In genomic region chr13:48192536-48192935, GRCh38 we compare ENCODE assay signal across 21 cellular contexts.
"Had no signal": no experiment of that assay in that cellular context is flagged by ENCODE, and none has a peak within 500 bp of the region (broad histone marks: within the 10 kb centered on the region; RNA-seq: fewer than 3 reads in every experiment).

No MANE protein-coding gene starts in this region.

- H2AFZ ChIP-seq: hepatocyte had no signal

- H3K27me3 ChIP-seq: hepatocyte, left lung, tibial artery had no signal

- H3K36me3 Mint-ChIP-seq: stimulated activated memory B cell treated with anti-CD40 and anti-IgM and Interleukin-4, amounts not matched to agents 10 μg/mL and 1 μg/mL and 100 μg/mL, for 72 hours; WTC11 had no signal

- H3K9me3 ChIP-seq: left lung, tibial artery had no signal

- H3K27ac Mint-ChIP-seq: activated CD8-positive, alpha-beta T cell treated with anti-CD3 and anti-CD28 coated beads, Interleukin-2, amount 10 ng/mL, durations not matched to agents 7 days and 5 days; stimulated activated memory B cell treated with anti-CD40 and anti-IgM and Interleukin-4, amounts not matched to agents 10 μg/mL and 1 μg/mL and 100 μg/mL, for 72 hours; WTC11 had no signal

- H3K36me3 ChIP-seq: left lung, tibial artery had no signal

- H3K4me2 ChIP-seq: hepatocyte had no signal

- H3K27ac ChIP-seq: hepatocyte, left lung, tibial artery had no signal

- H3K79me2 ChIP-seq: hepatocyte had no signal

- H3K4me3 ChIP-seq: hepatocyte, left lung, tibial artery had no signal

- DNase-seq: activated CD4-positive, alpha-beta T cell treated with anti-CD3 and anti-CD28 coated beads for 48 hours; activated CD8-positive, alpha-beta memory T cell treated with anti-CD3 and anti-CD28 coated beads, Interleukin-2, amount 50 U/mL, for 4 hours; activated CD8-positive, alpha-beta T cell treated with anti-CD3 and anti-CD28 coated beads, Interleukin-2, amount 10 ng/mL, durations not matched to agents 7 days and 5 days; activated gamma-delta T cell treated with Interleukin-2 at 50 U/mL for 16 hours; activated T-cell treated with anti-CD3 and anti-CD28 coated beads, Interleukin-2, amount 50 U/mL, for 48 hours; left lung; mammary epithelial cell; posterior cingulate gyrus; retina; stimulated activated CD4-positive, alpha-beta T cell treated with anti-CD3 and anti-CD28 coated beads, Interleukin-2, amount 100 ng/mL, for 48 hours; tibial artery had no signal

- ATAC-seq: activated CD8-positive, alpha-beta T cell treated with anti-CD3 and anti-CD28 coated beads, Interleukin-2, amount 10 ng/mL, durations not matched to agents 7 days and 5 days; esophagus mucosa; left lung; stimulated activated memory B cell treated with anti-CD40 and anti-IgM and Interleukin-4, amounts not matched to agents 10 μg/mL and 1 μg/mL and 100 μg/mL, for 72 hours; WTC11 had no signal

- FAIRE-seq: astrocyte, bronchial epithelial cell, colon, keratinocyte, TTC549, urothelium cell line had no signal

- H3K4me3 Mint-ChIP-seq: activated CD8-positive, alpha-beta T cell treated with anti-CD3 and anti-CD28 coated beads, Interleukin-2, amount 10 ng/mL, durations not matched to agents 7 days and 5 days; stimulated activated memory B cell treated with anti-CD40 and anti-IgM and Interleukin-4, amounts not matched to agents 10 μg/mL and 1 μg/mL and 100 μg/mL, for 72 hours; WTC11 had no signal

- H3K4me1 ChIP-seq: tibial artery had no signal
